Comparison of ENCODE assay signal across 25 cellular contexts in genomic region chr10:25972631-25973030, GRCh38.
"Had no signal": no experiment of that assay in that cellular context is flagged by ENCODE, and none has a peak within 500 bp of the region (broad histone marks: within the 10 kb centered on the region; RNA-seq: fewer than 3 reads in every experiment).

No MANE protein-coding gene starts in this region.

- H3K4me3 ChIP-seq: stomach, testis, thoracic aorta, thyroid gland, tibial artery, tibial nerve, transverse colon, upper lobe of left lung, upper lobe of right lung, uterus, vagina had no signal

- H3K9me3 ChIP-seq: stomach, testis, thoracic aorta, thyroid gland, tibial artery, tibial nerve, transverse colon, upper lobe of left lung, upper lobe of right lung, uterus, vagina had no signal

- DNase-seq: stimulated activated CD4-positive, alpha-beta T cell treated with anti-CD3 and anti-CD28 coated beads, Interleukin-2, amount 100 ng/mL, for 48 hours; stimulated activated CD4-positive, alpha-beta T cell treated with anti-CD3 and anti-CD28 coated beads, Interleukin-4, amount 100 ng/mL, for 1 hour; stimulated activated CD4-positive, alpha-beta T cell treated with anti-CD3 and anti-CD28 coated beads, Interleukin-4, amount 100 ng/mL, for 24 hours; stimulated activated CD4-positive, alpha-beta T cell treated with anti-CD3 and anti-CD28 coated beads, Interleukin-4, amount 100 ng/mL, for 4 hours; stimulated activated CD8-positive, alpha-beta memory T cell treated with anti-CD3 and anti-CD28 coated beads, Interleukin-4, amount 100 ng/mL, for 48 hours; stimulated activated naive B cell treated with anti-CD40 and anti-IgM and Interleukin-4, amounts not matched to agents 10 μg/mL and 1 μg/mL and 100 μg/mL, for 72 hours; stimulated activated naive CD4-positive, alpha-beta T cell; stimulated activated naive CD4-positive, alpha-beta T cell treated with Interleukin-2 at 50 U/mL for 16 hours; stimulated activated naive CD8-positive, alpha-beta T cell treated with anti-CD3 and anti-CD28 coated beads, Interleukin-15, amount 100 ng/mL, for 72 hours; stimulated activated naive CD8-positive, alpha-beta T cell treated with anti-CD3 and anti-CD28 coated beads, Interleukin-15, Interleukin-2, amounts not matched to agents 100 U/mL and 50 U/mL, for 24 hours; stomach; substantia nigra; testis; thyroid gland; tibial artery; transverse colon; trophoblast cell; upper lobe of left lung; upper lobe of right lung; uterus had no signal

- H3K27ac ChIP-seq: stomach, testis, thoracic aorta, thyroid gland, tibial artery, tibial nerve, transverse colon, upper lobe of left lung, upper lobe of right lung, uterus, vagina had no signal

- ATAC-seq: stimulated activated effector memory CD8-positive, alpha-beta T cell treated with anti-CD3 and anti-CD28 coated beads, Interleukin-12 subunit alpha, Interleukin-12 subunit beta, amount 100 ng/mL, for 72 hours; stimulated activated memory B cell treated with anti-CD40 and anti-IgM and Interleukin-4, amounts not matched to agents 10 μg/mL and 1 μg/mL and 100 μg/mL, for 72 hours; stimulated activated naive B cell treated with anti-CD40 and anti-IgM and Interleukin-4, amounts not matched to agents 10 μg/mL and 1 μg/mL and 100 μg/mL, for 72 hours; stimulated activated naive CD8-positive, alpha-beta T cell treated with anti-CD3 and anti-CD28 coated beads, Interleukin-15, amount 100 ng/mL, for 72 hours; stimulated activated naive CD8-positive, alpha-beta T cell treated with anti-CD3 and anti-CD28 coated beads, Interleukin-15, Interleukin-2, amounts not matched to agents 100 U/mL and 50 U/mL, for 24 hours; upper lobe of right lung had no signal

- H3K36me3 ChIP-seq: stomach, thoracic aorta, thyroid gland, tibial artery, tibial nerve, transverse colon, upper lobe of left lung, upper lobe of right lung, uterus, vagina had no signal

- H3K27me3 ChIP-seq: stomach, testis, thyroid gland, tibial artery, tibial nerve, transverse colon, upper lobe of left lung, upper lobe of right lung, uterus, vagina had no signal

- H3K4me1 ChIP-seq: stomach, testis, thyroid gland, tibial artery, tibial nerve, transverse colon, upper lobe of left lung, upper lobe of right lung, uterus, vagina had no signal
